18 cellular contexts compared by ENCODE assay signal in genomic region chr14:93232159-93232558, GRCh38. TPM values are rescaled to one million over a fixed set of nuclear protein-coding genes. Genes with fewer than 3 reads are reported as not detected.
DNase-seq lines count a peak whose midpoint lies in the region; ATAC-seq, FAIRE-seq and TF ChIP-seq lines count a peak whose summit lies in the region.
"Had no signal": no experiment of that assay in that cellular context is flagged by ENCODE, and none has a peak within 500 bp of the region (broad histone marks: within the 10 kb centered on the region; RNA-seq: fewer than 3 reads in every experiment).

No MANE protein-coding gene starts in this region.

- H3K27me3 ChIP-seq in breast epithelium (no peaks in the 10 kb centered on the region), mammary epithelial cell (ENCODE audit: insufficient read depth, low read length) (no peaks in the 10 kb centered on the region), astrocyte (ENCODE audit: insufficient read depth, low read length) (no peaks in the 10 kb centered on the region), mesenchymal stem cell (ENCODE audit: control insufficient read depth in 1 of 2, insufficient read depth in 1 of 2, low read length in 2 of 2) (no peaks in the 10 kb centered on the region), upper lobe of right lung (no peaks in the 10 kb centered on the region)

- peaks cover 5% of the 10 kb centered on the region for H3K79me1 ChIP-seq in mesenchymal stem cell (replicated peaks; ENCODE audit: low read length, poor library complexity, severe bottlenecking)

- intact Hi-C loops in breast epithelium (cut with DNase I; ENCODE audit: low total_unique reads): no loop called here
- intact Hi-C loops in mammary epithelial cell (cut with micrococcal nuclease): no loop called here
- intact Hi-C loops in upper lobe of right lung (cut with DNase I): no loop called here
- intact Hi-C loops in activated CD4-positive, alpha-beta T cell treated with anti-CD3 and anti-CD28 coated beads, Interleukin-2, amount 10 ng/mL, durations not matched to agents 24 days and 14 days (cut with micrococcal nuclease): no loop called here

- H3K9ac ChIP-seq in mammary epithelial cell (ENCODE audit: insufficient read depth, low read length) (no peak overlapping the region), astrocyte (ENCODE audit: low read length) (peak overlapping the region; percentile 81), mesenchymal stem cell (ENCODE audit: low read length) (peak overlapping the region; percentile 86)

- no peak overlapping the region for H3K14ac ChIP-seq in mesenchymal stem cell (ENCODE audit: low read length in 2 of 2)

- CTCF ChIA-PET in mammary epithelial cell (lab: Charles Lee; ENCODE audit: low non-redundant PET): no interaction called here

- no peak overlapping the region for H2BK12ac ChIP-seq in mesenchymal stem cell (ENCODE audit: low read length in 2 of 2)

- no peak for TF ChIP-seq POLR2A in breast epithelium (IDR thresholded peaks at IDR 0.05)

- dilution Hi-C loops in mammary epithelial cell (cut with HindIII; ENCODE audit: low sequenced_read_pairs): no loop called here

- no peak overlapping the region for H3K4me2 ChIP-seq in mammary epithelial cell (ENCODE audit: insufficient read depth, low read depth, low read length)
- peak overlapping the region; percentile 97 for H3K4me2 ChIP-seq in astrocyte (ENCODE audit: low read length)
- H3K4me2 ChIP-seq in mesenchymal stem cell (ENCODE audit: low read length, poor library complexity, severe bottlenecking): no peak overlapping the region

- H3K27me3 Mint-ChIP-seq in astrocyte (ENCODE audit: low read depth, unreplicated experiment): no peaks in the 10 kb centered on the region
- H3K27me3 Mint-ChIP-seq in activated CD4-positive, alpha-beta T cell treated with anti-CD3 and anti-CD28 coated beads, Interleukin-2, amount 10 ng/mL, durations not matched to agents 24 days and 14 days: peaks cover 18% of the 10 kb centered on the region
- H3K27me3 Mint-ChIP-seq: activated CD4-positive, alpha-beta memory T cell treated with anti-CD3 and anti-CD28 coated beads for 36 hours had no signal

- peaks cover 5% of the 10 kb centered on the region for H3K9me3 Mint-ChIP-seq in astrocyte (ENCODE audit: unreplicated experiment)
- H3K9me3 Mint-ChIP-seq in activated CD4-positive, alpha-beta T cell treated with anti-CD3 and anti-CD28 coated beads, Interleukin-2, amount 10 ng/mL, durations not matched to agents 24 days and 14 days: no peaks in the 10 kb centered on the region
- H3K9me3 Mint-ChIP-seq: activated CD4-positive, alpha-beta memory T cell treated with anti-CD3 and anti-CD28 coated beads for 36 hours; activated naive CD4-positive, alpha-beta T cell treated with anti-CD3 and anti-CD28 coated beads for 36 hours; brain; CD8-positive, alpha-beta T cell; dendritic cell treated with granulocyte-macrophage colony-stimulating factor and Interleukin-4, amounts not matched to agents 40 ng/mL and 50 ng/mL, for 4 days had no signal

- no peak overlapping the region for H2AFZ ChIP-seq in mammary epithelial cell (ENCODE audit: low read depth, low read length)
- H2AFZ ChIP-seq in astrocyte (ENCODE audit: low read depth, low read length): peak overlapping the region; percentile 67
- H2AFZ ChIP-seq in mesenchymal stem cell (ENCODE audit: low read depth, low read length): no peak overlapping the region

- H2BK120ac ChIP-seq in mesenchymal stem cell (ENCODE audit: low read depth, low read length): no peak overlapping the region

- no peak for TF ChIP-seq CTCF in breast epithelium (IDR thresholded peaks at IDR 0.05)
- TF ChIP-seq CTCF in mammary epithelial cell (conservative IDR thresholded peaks at IDR 0.05 in 1 of 2, IDR thresholded peaks at IDR 0.05 in 1 of 2; ENCODE audit: extremely low read depth in 1 of 2, insufficient read depth in 1 of 2, low read depth in 1 of 2, low read length in 2 of 2): no peak
- TF ChIP-seq CTCF in astrocyte (IDR thresholded peaks at IDR 0.05; ENCODE audit: insufficient read depth, low read depth, low read length): no peak
- TF ChIP-seq CTCF in upper lobe of right lung (IDR thresholded peaks at IDR 0.05): no peak

- H3K4me3 Mint-ChIP-seq in astrocyte (ENCODE audit: unreplicated experiment): no peak overlapping the region
- H3K4me3 Mint-ChIP-seq in activated CD4-positive, alpha-beta T cell treated with anti-CD3 and anti-CD28 coated beads, Interleukin-2, amount 10 ng/mL, durations not matched to agents 24 days and 14 days: no peak overlapping the region
- H3K4me3 Mint-ChIP-seq: brain had no signal

- H3K9me3 ChIP-seq in breast epithelium (no peaks in the 10 kb centered on the region), mammary epithelial cell (replicated peaks; ENCODE audit: insufficient read depth, low read length) (no peaks in the 10 kb centered on the region), astrocyte (ENCODE audit: insufficient read depth, low read depth, low read length) (no peaks in the 10 kb centered on the region), mesenchymal stem cell (ENCODE audit: control insufficient read depth, low read length) (no peaks in the 10 kb centered on the region), upper lobe of right lung (no peaks in the 10 kb centered on the region)

- in situ Hi-C loops in mammary epithelial cell (cut with MboI; ENCODE audit: low sequenced_read_pairs in 2 of 2): no loop called here

- H3K4me1 Mint-ChIP-seq in astrocyte (ENCODE audit: low read depth, unreplicated experiment): peaks cover 9% of the 10 kb centered on the region
- peaks cover 5% of the 10 kb centered on the region for H3K4me1 Mint-ChIP-seq in activated CD4-positive, alpha-beta T cell treated with anti-CD3 and anti-CD28 coated beads, Interleukin-2, amount 10 ng/mL, durations not matched to agents 24 days and 14 days
- H3K4me1 Mint-ChIP-seq: brain had no signal

- H4K91ac ChIP-seq in mesenchymal stem cell (ENCODE audit: low read length): no peak overlapping the region

- H4K8ac ChIP-seq in mesenchymal stem cell (ENCODE audit: low read length): no peak overlapping the region

- H3K4me3 ChIP-seq in breast epithelium (peak overlapping the region in 2 of 3 donors; percentile 42 to 71), mammary epithelial cell (replicated peaks in 1 of 3; ENCODE audit: insufficient read depth in 1 of 3, low read depth in 2 of 3, low read length in 3 of 3) (no peak overlapping the region), astrocyte (ENCODE audit: insufficient read depth, low read depth, low read length) (peak overlapping the region; percentile 67), mesenchymal stem cell (ENCODE audit: insufficient read depth in 1 of 2, low read depth in 1 of 2, low read length in 2 of 2) (peak overlapping the region in 1 of 2 experiments; percentile 85), upper lobe of right lung (no peak overlapping the region)

- no peaks in the 10 kb centered on the region for H3K4me1 ChIP-seq in breast epithelium
- peaks cover 3% of the 10 kb centered on the region for H3K4me1 ChIP-seq in mammary epithelial cell (ENCODE audit: insufficient read depth, low read length)
- peaks cover 15% of the 10 kb centered on the region for H3K4me1 ChIP-seq in astrocyte (ENCODE audit: insufficient read depth, low read length)
- H3K4me1 ChIP-seq in mesenchymal stem cell (ENCODE audit: control insufficient read depth, insufficient read depth, low read depth, low read length): peaks cover 6% of the 10 kb centered on the region
- H3K4me1 ChIP-seq in upper lobe of right lung: no peaks in the 10 kb centered on the region

- H3K4ac ChIP-seq in mesenchymal stem cell (ENCODE audit: low read depth in 1 of 2, low read length in 2 of 2): no peak overlapping the region

- 97% methylated on average over 11 of the region's 17 CpGs for WGBS in mammary epithelial cell (ENCODE audit: low coverage, missing lambda C conversion rate)
- WGBS in mesenchymal stem cell: 95% methylated on average over 17 of the region's 17 CpGs

- H3K27ac Mint-ChIP-seq in astrocyte (ENCODE audit: unreplicated experiment): peak overlapping the region; percentile 12
- no peak overlapping the region for H3K27ac Mint-ChIP-seq in activated CD4-positive, alpha-beta T cell treated with anti-CD3 and anti-CD28 coated beads, Interleukin-2, amount 10 ng/mL, durations not matched to agents 24 days and 14 days
- H3K27ac Mint-ChIP-seq: activated CD4-positive, alpha-beta memory T cell treated with anti-CD3 and anti-CD28 coated beads for 36 hours; activated naive CD4-positive, alpha-beta T cell treated with anti-CD3 and anti-CD28 coated beads for 36 hours; brain; CD8-positive, alpha-beta T cell; dendritic cell treated with granulocyte-macrophage colony-stimulating factor and Interleukin-4, amounts not matched to agents 40 ng/mL and 50 ng/mL, for 4 days had no signal

- H4K20me1 ChIP-seq in mammary epithelial cell (ENCODE audit: insufficient read depth, low read length): no peaks in the 10 kb centered on the region
- no peaks in the 10 kb centered on the region for H4K20me1 ChIP-seq in astrocyte (ENCODE audit: insufficient read depth, low read length)

- no peak overlapping the region for H3K23ac ChIP-seq in mesenchymal stem cell (ENCODE audit: low read length in 2 of 2)

- H3K27ac ChIP-seq in breast epithelium: no peak overlapping the region
- H3K27ac ChIP-seq in mammary epithelial cell (ENCODE audit: insufficient read depth, low read depth, low read length): no peak overlapping the region
- peak overlapping the region; percentile 25 for H3K27ac ChIP-seq in astrocyte (ENCODE audit: low read depth, low read length)
- H3K27ac ChIP-seq in mesenchymal stem cell (ENCODE audit: low read length, poor library complexity, severe bottlenecking): no peak overlapping the region
- no peak overlapping the region for H3K27ac ChIP-seq in upper lobe of right lung
- H3K27ac ChIP-seq: epithelial cell of prostate had no signal

- peaks cover 14% of the 10 kb centered on the region for H3K36me3 Mint-ChIP-seq in astrocyte (ENCODE audit: low read depth, unreplicated experiment)
- H3K36me3 Mint-ChIP-seq in activated CD4-positive, alpha-beta T cell treated with anti-CD3 and anti-CD28 coated beads, Interleukin-2, amount 10 ng/mL, durations not matched to agents 24 days and 14 days (ENCODE audit: low read depth): peaks cover 11% of the 10 kb centered on the region

- no peak for ATAC-seq in upper lobe of right lung
- no peak for ATAC-seq in GM21786 (IDR thresholded peaks at IDR 0.05; ENCODE audit: unreplicated experiment)

- no peak overlapping the region for H2AK5ac ChIP-seq in mesenchymal stem cell (ENCODE audit: low read length, severe bottlenecking)

- no peak overlapping the region for H3K18ac ChIP-seq in mesenchymal stem cell (ENCODE audit: low read depth in 1 of 2, low read length in 2 of 2)

- no peak for DNase-seq in breast epithelium (ENCODE audit: low spot score in 2 of 2)
- DNase-seq in mammary epithelial cell: no peak
- DNase-seq in astrocyte (ENCODE audit: low read depth): no peak
- no peak for DNase-seq in mesenchymal stem cell
- peak; percentile 55 for DNase-seq in upper lobe of right lung
- no peak for DNase-seq in activated CD4-positive, alpha-beta T cell treated with anti-CD3 and anti-CD28 coated beads, Interleukin-2, amount 10 ng/mL, durations not matched to agents 24 days and 14 days
- DNase-seq in AML-193 (lab: John Stamatoyannopoulos, UW): no peak
- DNase-seq: activated CD4-positive, alpha-beta memory T cell treated with anti-CD3 and anti-CD28 coated beads for 36 hours; activated naive CD4-positive, alpha-beta T cell treated with anti-CD3 and anti-CD28 coated beads for 36 hours; activated T-cell treated with anti-CD3 and anti-CD28 coated beads for 4 hours; CD8-positive, alpha-beta T cell; MM.1S; NCI-H2171 treated with DMSO at 0.1 percent for 48 hours; stimulated activated naive CD4-positive, alpha-beta T cell had no signal

- H3K36me3 ChIP-seq in breast epithelium (no peaks in the 10 kb centered on the region), mammary epithelial cell (ENCODE audit: insufficient read depth, low read length) (peaks cover 5% of the 10 kb centered on the region), astrocyte (ENCODE audit: insufficient read depth, low read length) (peaks cover 4% of the 10 kb centered on the region), mesenchymal stem cell (ENCODE audit: control insufficient read depth in 1 of 2, insufficient read depth in 2 of 2, low read depth in 1 of 2, low read length in 2 of 2) (peaks cover 17 to 19% of the 10 kb centered on the region in 2 experiments), upper lobe of right lung (peaks cover 14% of the 10 kb centered on the region)

- H3K79me2 ChIP-seq in mammary epithelial cell (ENCODE audit: insufficient read depth, low read length) (no peaks in the 10 kb centered on the region), astrocyte (ENCODE audit: insufficient read depth, low read length) (no peaks in the 10 kb centered on the region)

- H2BK5ac ChIP-seq in mesenchymal stem cell (ENCODE audit: low read depth, low read length, poor library complexity, severe bottlenecking): no peak overlapping the region

- H2BK15ac ChIP-seq in mesenchymal stem cell (ENCODE audit: low read depth, poor library complexity, severe bottlenecking): no peak overlapping the region

- FAIRE-seq in astrocyte (lab: Jason Lieb, UNC): no peak

- no TSS peak for BruUV-seq in mammary epithelial cell (replicated peaks; lab: Mats Ljungman, UMichigan)

RNA-seq across cellular contexts. Expression of gene UBR7, which starts 25.1 kb away (rescaled TPM):
- total RNA-seq in breast epithelium: 10 to 100 TPM; 21.0 to 34.7 (median 31.0) TPM
- 10 to 100 TPM; 15.2 to 20.3 TPM for total RNA-seq in mammary epithelial cell
- 21.5 TPM for polyA plus RNA-seq in mammary epithelial cell
- polyA minus RNA-seq in mammary epithelial cell: 45.4 TPM
- 7.3 and 7.8 TPM in 2 replicates for total RNA-seq in astrocyte
- polyA plus RNA-seq in mesenchymal stem cell (2013, experiment 1 of 2): 9.6 TPM
- 9.6 TPM for polyA plus RNA-seq in mesenchymal stem cell (2013, experiment 2 of 2)
- total RNA-seq in upper lobe of right lung: 13.8 TPM
- 32.5 and 35.3 TPM in 2 replicates for total RNA-seq in activated CD4-positive, alpha-beta T cell treated with anti-CD3 and anti-CD28 coated beads, Interleukin-2, amount 10 ng/mL, durations not matched to agents 24 days and 14 days

RNA-seq across cellular contexts. Expression of gene GON7, which starts 25.3 kb away (rescaled TPM):
- total RNA-seq in breast epithelium (10 to 100 TPM in 2 of 3 donors, 1 to 10 TPM in 1; 8.5 to 12.1 (median 11.1) TPM), mammary epithelial cell (1 to 10 TPM; 7.2 to 9.3 TPM), astrocyte (5.3 and 5.4 TPM in 2 replicates), upper lobe of right lung (10.5 TPM)
- 7.5 TPM for polyA plus RNA-seq in mammary epithelial cell
- 2.2 TPM for polyA minus RNA-seq in mammary epithelial cell
- polyA plus RNA-seq in mesenchymal stem cell (2013, experiment 1 of 2): 11.2 TPM
- 11.7 TPM for polyA plus RNA-seq in mesenchymal stem cell (2013, experiment 2 of 2)
- total RNA-seq in activated CD4-positive, alpha-beta T cell treated with anti-CD3 and anti-CD28 coated beads, Interleukin-2, amount 10 ng/mL, durations not matched to agents 24 days and 14 days: 16.3 and 17.0 TPM in 2 replicates

RNA-seq across cellular contexts. Expression of gene LYSET, which starts 47.0 kb away (rescaled TPM):
- 10 to 100 TPM; 10.8 to 14.9 (median 11.4) TPM for total RNA-seq in breast epithelium
- 10 to 100 TPM; 10.5 to 14.0 TPM for total RNA-seq in mammary epithelial cell
- polyA plus RNA-seq in mammary epithelial cell: 8.2 TPM
- polyA minus RNA-seq in mammary epithelial cell: not detected
- 9.1 and 9.8 TPM in 2 replicates for total RNA-seq in astrocyte
- polyA plus RNA-seq in mesenchymal stem cell (2013, experiment 1 of 2): 19.0 TPM
- polyA plus RNA-seq in mesenchymal stem cell (2013, experiment 2 of 2): 19.9 TPM
- 33.0 TPM for total RNA-seq in upper lobe of right lung
- 14.7 and 18.6 TPM in 2 replicates for total RNA-seq in activated CD4-positive, alpha-beta T cell treated with anti-CD3 and anti-CD28 coated beads, Interleukin-2, amount 10 ng/mL, durations not matched to agents 24 days and 14 days

RNA-seq across cellular contexts. Expression of gene MOAP1, which starts 47.5 kb away (rescaled TPM):
- total RNA-seq in breast epithelium (10 to 100 TPM; 29.0 to 35.9 (median 31.1) TPM), mammary epithelial cell (10 to 100 TPM; 11.2 to 18.5 TPM), astrocyte (15.8 and 16.1 TPM in 2 replicates), upper lobe of right lung (34.2 TPM)
- 8.3 TPM for polyA plus RNA-seq in mammary epithelial cell
- 1.1 TPM for polyA minus RNA-seq in mammary epithelial cell
- 11.6 TPM for polyA plus RNA-seq in mesenchymal stem cell (2013, experiment 1 of 2)
- polyA plus RNA-seq in mesenchymal stem cell (2013, experiment 2 of 2): 12.4 TPM
- total RNA-seq in activated CD4-positive, alpha-beta T cell treated with anti-CD3 and anti-CD28 coated beads, Interleukin-2, amount 10 ng/mL, durations not matched to agents 24 days and 14 days: 16.2 and 17.1 TPM in 2 replicates

Comparison
In these comparisons a context has a peak if more than half of its experiments do, and no peak if none do; other contexts are left out.
1. H3K4me3 ChIP-seq: peak in breast epithelium (2 of 3) and astrocyte (single experiment); none in mammary epithelial cell (0 of 3) and upper lobe of right lung (single experiment).